In genomic region chr19:47402504-47402903, GRCh38 we compare ENCODE assay signal across 24 cellular contexts. TPM values are rescaled to one million over a fixed set of nuclear protein-coding genes. Genes with fewer than 3 reads are reported as not detected.
"Had no signal": no experiment of that assay in that cellular context is flagged by ENCODE, and none has a peak within 500 bp of the region (broad histone marks: within the 10 kb centered on the region; RNA-seq: fewer than 3 reads in every experiment).

No MANE protein-coding gene starts in this region.

- H3K9me3 ChIP-seq: left lung, lower lobe of right lung, neutrophil, ovary, right atrium auricular region, spleen, tibial nerve, uterus had no signal

- FAIRE-seq: keratinocyte had no signal

- H3K27ac ChIP-seq: left lung, lower lobe of right lung, neural progenitor cell, neutrophil, ovary, right atrium auricular region, skin epidermis, spleen, tibial nerve, uterus had no signal

- H3K4me1 ChIP-seq: left lung, lower lobe of right lung, right atrium auricular region, spleen, tibial nerve, uterus had no signal

- H3K4me2 ChIP-seq: neural progenitor cell had no signal

- H3K4me3 ChIP-seq: left lung, lower lobe of right lung, neural progenitor cell, ovary, right atrium auricular region, skin epidermis, spleen, tibial nerve, uterus had no signal

- H2AFZ ChIP-seq: neural progenitor cell had no signal

- DNase-seq: hippocampal formation; left colon; lower lobe of right lung; mammary epithelial cell; mesenchymal stem cell; naive B cell; natural killer cell; nephron progenitor cell; occipital lobe; ovary; spleen; stimulated activated CD4-positive, alpha-beta T cell treated with anti-CD3 and anti-CD28 coated beads, Interleukin-4, amount 100 ng/mL, for 24 hours; stimulated activated naive CD4-positive, alpha-beta T cell; uterus had no signal

- ATAC-seq: left colon; left lung; lower lobe of right lung; natural killer cell; sciatic nerve; stimulated activated effector memory CD8-positive, alpha-beta T cell treated with anti-CD3 and anti-CD28 coated beads, Interleukin-12 subunit alpha, Interleukin-12 subunit beta, amount 100 ng/mL, for 72 hours had no signal

- H3K36me3 ChIP-seq: left lung, lower lobe of right lung, neural progenitor cell, neutrophil, ovary, right atrium auricular region, spleen, uterus had no signal

- H3K9ac ChIP-seq: neural progenitor cell had no signal

- H3K27me3 ChIP-seq: ovary, right atrium auricular region, uterus had no signal

RNA-seq across cellular contexts. Expression of gene MEIS3, which starts 16.8 kb away (rescaled TPM):
- total RNA-seq: mononuclear cell, natural killer cell had no signal
